Comparison of ENCODE assay signal across 23 cellular contexts in the genomic region with DNA sequence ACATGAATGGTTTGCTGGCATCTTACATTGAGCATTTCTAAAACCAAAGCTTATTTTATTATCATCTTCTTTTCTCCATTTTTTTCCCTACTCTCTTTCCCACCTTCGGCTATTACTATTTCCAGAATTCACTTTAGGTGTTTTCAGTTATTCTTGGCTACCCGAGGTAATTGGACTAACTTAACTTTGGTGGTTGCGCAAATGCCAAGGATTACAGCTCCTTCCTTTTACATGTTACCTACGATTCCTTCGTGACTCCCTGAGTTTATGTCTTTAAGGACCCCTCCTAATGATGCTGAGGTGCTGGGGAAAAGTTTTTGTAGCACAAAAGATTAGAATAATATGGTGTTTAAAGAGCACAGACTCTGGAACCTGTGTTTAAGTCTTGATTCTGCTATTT.
"Had no signal": no experiment of that assay in that cellular context is flagged by ENCODE, and none has a peak within 500 bp of the region (broad histone marks: within the 10 kb centered on the region; RNA-seq: fewer than 3 reads in every experiment).

No MANE protein-coding gene starts in this region.

- H3K36me3 ChIP-seq: brain microvascular endothelial cell, cardiac muscle cell had no signal

- H3K27me3 ChIP-seq: brain microvascular endothelial cell, cardiac muscle cell had no signal

- DNase-seq: activated CD4-positive, alpha-beta memory T cell treated with anti-CD3 and anti-CD28 coated beads, Interleukin-2, amount 10 ng/mL, durations not matched to agents 7 days and 5 days; activated CD4-positive, alpha-beta T cell treated with anti-CD3 and anti-CD28 coated beads for 36 hours; activated CD4-positive, alpha-beta T cell treated with anti-CD3 and anti-CD28 coated beads, Interleukin-2, amount 50 U/mL, for 1 hour; activated CD4-positive, CD25-positive, alpha-beta regulatory T cell; activated gamma-delta T cell; activated naive CD4-positive, alpha-beta T cell treated with anti-CD3 and anti-CD28 coated beads for 36 hours; activated T-cell treated with anti-CD3 and anti-CD28 coated beads for 4 hours; activated T-cell treated with anti-CD3 and anti-CD28 coated beads, Interleukin-2, amount 50 U/mL, for 48 hours; brain microvascular endothelial cell; NCI-H1105 treated with DMSO at 0.1 percent for 48 hours; NCI-H1436 treated with DMSO at 0.1 percent for 48 hours; NCI-H187 treated with DMSO at 0.1 percent for 48 hours; NCI-H2081 treated with DMSO at 0.1 percent for 48 hours; NCI-H446 treated with DMSO at 0.1 percent for 48 hours; NCI-H524 treated with DMSO at 0.1 percent for 48 hours; NCI-H82; NK-92 treated with Interleukin-12 subunit alpha and Interleukin-12 subunit beta, amount 100 ng/mL, for 24 hours; SHP77 treated with DMSO at 0.1 percent for 48 hours; T-helper 2 cell; T1000 had no signal

- H3K4me2 ChIP-seq: KMS-11 had no signal

- H3K27ac ChIP-seq: brain microvascular endothelial cell, cardiac muscle cell, KMS-11 had no signal

- H3K4me3 ChIP-seq: cardiac muscle cell had no signal

- H3K9ac ChIP-seq: KMS-11 had no signal

- ATAC-seq: activated CD4-positive, alpha-beta T cell treated with anti-CD3 and anti-CD28 coated beads for 36 hours; activated T-helper 17 cell treated with anti-CD3 and anti-CD28 coated beads, Interleukin-2, amount 50 U/mL, for 72 hours had no signal
